In genomic region chr14:54881235-54881760, GRCh38 we compare ENCODE assay signal across 8 cellular contexts. TPM values are rescaled to one million over a fixed set of nuclear protein-coding genes. Genes with fewer than 3 reads are reported as not detected.
DNase-seq lines count a peak whose midpoint lies in the region; ATAC-seq and TF ChIP-seq lines count a peak whose summit lies in the region.

No MANE protein-coding gene starts in this region.

- TF ChIP-seq CTCF in brain microvascular endothelial cell (IDR thresholded peaks at IDR 0.05; ENCODE audit: low read depth, low read length, missing control alignments) (no peak), lower lobe of right lung (IDR thresholded peaks at IDR 0.05) (no peak), vagina (IDR thresholded peaks at IDR 0.05) (no peak)

- H3K27ac ChIP-seq in brain microvascular endothelial cell (peak overlapping the region; percentile 74), lower lobe of right lung (peak overlapping the region; percentile 82), vagina (peak overlapping the region; percentile 76)

- H3K4me3 ChIP-seq in MG63 (peak overlapping the region; percentile 46), brain microvascular endothelial cell (ENCODE audit: low read depth, low read length) (peak overlapping the region; percentile 45), lower lobe of right lung (peak overlapping the region; percentile 53), vagina (peak overlapping the region; percentile 43 to 48)

- TF ChIP-seq POLR2A in vagina (IDR thresholded peaks at IDR 0.05) = no peak

- intact Hi-C loops in lower lobe of right lung (cut with DNase I) (no loop called here), vagina (cut with DNase I) (no loop called here)

- H3K36me3 ChIP-seq in MG63 (no peaks in the 10 kb centered on the region), brain microvascular endothelial cell (replicated peaks) (no peaks in the 10 kb centered on the region), lower lobe of right lung (no peaks in the 10 kb centered on the region), vagina (no peaks in the 10 kb centered on the region)

- in situ Hi-C loops in brain microvascular endothelial cell (cut with HindIII; ENCODE audit: low pct_ligation_motif_present, low sequenced_read_pairs) = no loop called here

- DNase-seq in GM03348 (ENCODE audit: low spot score) = peak; percentile 48
- peak; percentile 6 for DNase-seq in MG63
- peak; percentile 79 for DNase-seq in brain microvascular endothelial cell
- no peak for DNase-seq in lower lobe of right lung
- no peak for DNase-seq in vagina (ENCODE audit: extremely low spot score in 2 of 2)
- DNase-seq in NCI-H1436 treated with DMSO at 0.1 percent for 48 hours (lab: John Stamatoyannopoulos, UW) = no peak
- DNase-seq in NCI-H1417 treated with DMSO at 0.1 percent for 48 hours (lab: John Stamatoyannopoulos, UW) = no peak

- H3K4me1 ChIP-seq in lower lobe of right lung (peaks cover 15% of the 10 kb centered on the region), vagina (no peaks in the 10 kb centered on the region)

- no peaks in the 10 kb centered on the region for H3K27me3 ChIP-seq in MG63
- H3K27me3 ChIP-seq in brain microvascular endothelial cell (replicated peaks) = no peaks in the 10 kb centered on the region
- no peaks in the 10 kb centered on the region for H3K27me3 ChIP-seq in lower lobe of right lung (ENCODE audit: low read depth)
- H3K27me3 ChIP-seq in vagina = no peaks in the 10 kb centered on the region

- no peaks in the 10 kb centered on the region for H3K9me3 ChIP-seq in MG63
- no peaks in the 10 kb centered on the region for H3K9me3 ChIP-seq in lower lobe of right lung
- H3K9me3 ChIP-seq in vagina = no peaks in the 10 kb centered on the region

- ATAC-seq in GM21515 (IDR thresholded peaks at IDR 0.05; ENCODE audit: unreplicated experiment) (peak; percentile 57), lower lobe of right lung (peak; percentile 61 to 77)

RNA-seq across cellular contexts. Expression of gene GCH1, which starts 21.3 kb away (rescaled TPM):
- total RNA-seq in MG63 (2014; rRNA removed; shearing (Covaris generic); ENCODE audit: low replicate concordance) = 0.10 and 1.1 TPM in 2 replicates
- total RNA-seq in lower lobe of right lung (12.7 TPM), vagina (22.1 TPM)

Comparison
In these comparisons a context has a peak if more than half of its experiments do, and no peak if none do; other contexts are left out.
1. DNase-seq: peak in GM03348 (single experiment), MG63 (single experiment) and brain microvascular endothelial cell (single experiment); none in lower lobe of right lung (single experiment), vagina (0 of 2), NCI-H1436 treated with DMSO at 0.1 percent for 48 hours (single experiment) and NCI-H1417 treated with DMSO at 0.1 percent for 48 hours (single experiment).
2. Peak in every context shown above with its lines, with median percentiles within 50 percentile points of each other: H3K4me3 ChIP-seq and H3K27ac ChIP-seq.